Comparison of ENCODE assay signal across 7 cellular contexts in the genomic region with DNA sequence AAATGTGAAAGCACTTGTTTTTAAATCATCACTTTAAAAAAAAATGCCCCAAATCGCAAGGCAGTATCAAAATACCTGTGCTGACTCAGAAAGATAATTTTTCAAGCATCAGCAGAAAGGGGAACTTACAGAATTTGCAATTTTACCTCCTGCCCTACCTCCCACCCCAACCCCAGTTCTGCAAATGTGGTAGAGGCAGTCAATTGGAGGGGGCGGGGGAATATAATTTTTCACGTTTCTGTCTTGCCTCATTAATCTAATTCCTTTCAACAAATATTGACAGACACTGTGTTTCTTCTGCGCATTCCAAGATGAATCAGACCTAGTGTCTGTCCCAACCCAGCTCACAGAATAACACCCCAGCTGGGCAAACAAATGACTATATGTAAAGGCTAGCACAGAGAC.
DNase-seq lines count a peak whose midpoint lies in the region; ATAC-seq lines count a peak whose summit lies in the region.

No MANE protein-coding gene starts in this region.

- H3K36me3 ChIP-seq in aorta (ENCODE audit: control insufficient read depth in 1 of 2, insufficient read depth in 2 of 2, low read length in 1 of 2): no peaks in the 10 kb centered on the region

- DNase-seq in kidney glomerular epithelial cell (lab: John Stamatoyannopoulos, UW) (peak; percentile 66), NCI-H2029 (lab: John Stamatoyannopoulos, UW) (no peak), aorta (no peak), AG20443 (ENCODE audit: low spot score) (no peak)

- intact Hi-C loops in aorta (cut with DNase I): no loop called here

- H3K27ac ChIP-seq in aorta (ENCODE audit: low read depth in 1 of 2, low read length in 2 of 2): no peak overlapping the region

- no peaks in the 10 kb centered on the region for H3K27me3 ChIP-seq in aorta (ENCODE audit: control insufficient read depth in 1 of 2, insufficient read depth in 2 of 2, low read length in 1 of 2)

- no peaks in the 10 kb centered on the region for H3K4me1 ChIP-seq in aorta (ENCODE audit: control insufficient read depth in 1 of 2, insufficient read depth in 2 of 2, low read length in 2 of 2)

- WGBS in aorta, 2 donors: 46 to 75% methylated on average over 4 of the region's 4 CpGs

- ATAC-seq in GM18519 (IDR thresholded peaks at IDR 0.05; ENCODE audit: low FRiP score, unreplicated experiment) (peak; percentile 73), GM21515 (IDR thresholded peaks at IDR 0.05; ENCODE audit: unreplicated experiment) (peak; percentile 58), HG03565 (IDR thresholded peaks at IDR 0.05; ENCODE audit: unreplicated experiment) (peak; percentile 59), aorta (ENCODE audit: low FRiP score) (no peak)

- H3K4me3 ChIP-seq in aorta (ENCODE audit: low read length in 2 of 2): no peak overlapping the region

- no peaks in the 10 kb centered on the region for H3K9me3 ChIP-seq in aorta (ENCODE audit: control insufficient read depth, low read length)
